Comparison of ENCODE assay signal across 28 cellular contexts in the genomic region with DNA sequence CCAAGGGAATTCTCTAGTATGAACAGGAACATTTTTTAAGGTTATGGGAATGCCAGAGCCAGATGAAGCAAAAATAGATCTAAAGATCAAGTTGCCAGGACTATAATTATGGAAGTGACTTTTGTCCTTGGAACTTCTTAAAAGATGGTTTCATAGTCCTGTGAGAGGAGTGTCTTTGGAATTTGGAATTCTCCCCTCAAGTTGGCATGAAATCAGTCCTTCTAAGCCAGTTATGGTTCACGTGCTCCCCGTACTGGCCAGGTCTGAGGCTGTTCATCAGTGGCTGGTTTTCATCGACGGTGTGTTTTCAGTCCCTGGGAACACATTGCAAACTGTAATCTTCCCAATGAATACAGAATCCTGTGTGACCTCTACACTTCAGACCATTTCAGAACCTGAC.
"Had no signal": no experiment of that assay in that cellular context is flagged by ENCODE, and none has a peak within 500 bp of the region (broad histone marks: within the 10 kb centered on the region; RNA-seq: fewer than 3 reads in every experiment).

No MANE protein-coding gene starts in this region.

- H3K36me3 ChIP-seq: neutrophil, pancreas, prostate gland, right lobe of liver, sigmoid colon, stomach, thoracic aorta, tibial artery, transverse colon, upper lobe of right lung, uterus had no signal

- H3K4me1 Mint-ChIP-seq: naive B cell; naive thymus-derived CD8-positive, alpha-beta T cell; nephron progenitor cell; neural crest cell; stimulated activated effector memory CD8-positive, alpha-beta T cell treated with anti-CD3 and anti-CD28 coated beads, Interleukin-12 subunit alpha, Interleukin-12 subunit beta, amount 100 ng/mL, for 72 hours; stimulated activated naive B cell treated with anti-CD40 and anti-IgM and Interleukin-4, amounts not matched to agents 10 μg/mL and 1 μg/mL and 100 μg/mL, for 72 hours had no signal

- DNase-seq: naive B cell; naive thymus-derived CD8-positive, alpha-beta T cell; nephron progenitor cell; nucleus accumbens; pancreas; right cardiac atrium; right lobe of liver; sigmoid colon; small intestine; stimulated activated CD4-positive, alpha-beta T cell treated with anti-CD3 and anti-CD28 coated beads, Interleukin-15, amount 100 ng/mL, for 24 hours; stimulated activated CD4-positive, alpha-beta T cell treated with anti-CD3 and anti-CD28 coated beads, Interleukin-2, amount 100 ng/mL, for 24 hours; stimulated activated CD4-positive, alpha-beta T cell treated with anti-CD3 and anti-CD28 coated beads, Interleukin-2, amount 100 ng/mL, for 48 hours; stimulated activated CD4-positive, alpha-beta T cell treated with anti-CD3 and anti-CD28 coated beads, Interleukin-4, amount 100 ng/mL, for 24 hours; stimulated activated naive B cell treated with anti-CD40 and anti-IgM and Interleukin-4, amounts not matched to agents 10 μg/mL and 1 μg/mL and 100 μg/mL, for 72 hours; stimulated activated naive CD4-positive, alpha-beta T cell treated with Interleukin-2 at 50 U/mL for 16 hours; stomach; tibial artery; transverse colon; upper lobe of right lung; uterus had no signal

- H3K9me3 Mint-ChIP-seq: stimulated activated naive CD8-positive, alpha-beta T cell treated with anti-CD3 and anti-CD28 coated beads, Interleukin-15, Interleukin-2, amounts not matched to agents 100 ng/mL and 50 ng/mL, for 24 hours; type B pancreatic cell had no signal

- H3K4me3 Mint-ChIP-seq: naive B cell; naive thymus-derived CD8-positive, alpha-beta T cell; natural killer cell treated with Interleukin-12 subunit alpha and Interleukin-12 subunit beta and Interleukin-15 and Interleukin-18, amount 100 ng/mL, for 72 hours; nephron progenitor cell; neural crest cell; stimulated activated effector memory CD8-positive, alpha-beta T cell treated with anti-CD3 and anti-CD28 coated beads, Interleukin-12 subunit alpha, Interleukin-12 subunit beta, amount 100 ng/mL, for 72 hours; stimulated activated naive B cell treated with anti-CD40 and anti-IgM and Interleukin-4, amounts not matched to agents 10 μg/mL and 1 μg/mL and 100 μg/mL, for 72 hours; stimulated activated naive CD8-positive, alpha-beta T cell treated with anti-CD3 and anti-CD28 coated beads, Interleukin-15, Interleukin-2, amounts not matched to agents 100 ng/mL and 50 ng/mL, for 24 hours; type B pancreatic cell had no signal

- H3K27me3 ChIP-seq: neutrophil, pancreas, right lobe of liver, sigmoid colon, stomach, tibial artery, transverse colon, upper lobe of right lung, uterus had no signal

- H3K9me3 ChIP-seq: neutrophil, pancreas, prostate gland, right lobe of liver, sigmoid colon, thoracic aorta, tibial artery, transverse colon, upper lobe of right lung, uterus had no signal

- H3K27ac ChIP-seq: neutrophil, pancreas, prostate gland, right lobe of liver, sigmoid colon, stomach, thoracic aorta, tibial artery, transverse colon, upper lobe of right lung, uterus had no signal

- H3K36me3 Mint-ChIP-seq: naive B cell; stimulated activated effector memory CD8-positive, alpha-beta T cell treated with anti-CD3 and anti-CD28 coated beads, Interleukin-12 subunit alpha, Interleukin-12 subunit beta, amount 100 ng/mL, for 72 hours; stimulated activated naive B cell treated with anti-CD40 and anti-IgM and Interleukin-4, amounts not matched to agents 10 μg/mL and 1 μg/mL and 100 μg/mL, for 72 hours; type B pancreatic cell had no signal

- H3K4me1 ChIP-seq: pancreas, prostate gland, right lobe of liver, sigmoid colon, stomach, tibial artery, transverse colon, upper lobe of right lung, uterus had no signal

- ATAC-seq: naive thymus-derived CD8-positive, alpha-beta T cell; natural killer cell treated with Interleukin-12 subunit alpha and Interleukin-12 subunit beta and Interleukin-15 and Interleukin-18, amount 100 ng/mL, for 72 hours; pancreas; right cardiac atrium; right lobe of liver; stimulated activated effector memory CD8-positive, alpha-beta T cell treated with anti-CD3 and anti-CD28 coated beads, Interleukin-12 subunit alpha, Interleukin-12 subunit beta, amount 100 ng/mL, for 72 hours; stimulated activated naive B cell treated with anti-CD40 and anti-IgM and Interleukin-4, amounts not matched to agents 10 μg/mL and 1 μg/mL and 100 μg/mL, for 72 hours; upper lobe of right lung had no signal

- H3K27ac Mint-ChIP-seq: naive B cell; naive thymus-derived CD8-positive, alpha-beta T cell; natural killer cell treated with Interleukin-12 subunit alpha and Interleukin-12 subunit beta and Interleukin-15 and Interleukin-18, amount 100 ng/mL, for 72 hours; nephron progenitor cell; stimulated activated effector memory CD8-positive, alpha-beta T cell treated with anti-CD3 and anti-CD28 coated beads, Interleukin-12 subunit alpha, Interleukin-12 subunit beta, amount 100 ng/mL, for 72 hours; stimulated activated naive B cell treated with anti-CD40 and anti-IgM and Interleukin-4, amounts not matched to agents 10 μg/mL and 1 μg/mL and 100 μg/mL, for 72 hours; stimulated activated naive CD8-positive, alpha-beta T cell treated with anti-CD3 and anti-CD28 coated beads, Interleukin-15, Interleukin-2, amounts not matched to agents 100 ng/mL and 50 ng/mL, for 24 hours; type B pancreatic cell had no signal

- H3K27me3 Mint-ChIP-seq: type B pancreatic cell had no signal

- H3K4me3 ChIP-seq: pancreas, prostate gland, right lobe of liver, sigmoid colon, stomach, thoracic aorta, tibial artery, transverse colon, upper lobe of right lung, uterus had no signal
